Comparison of ENCODE assay signal across 8 cellular contexts in the genomic region with DNA sequence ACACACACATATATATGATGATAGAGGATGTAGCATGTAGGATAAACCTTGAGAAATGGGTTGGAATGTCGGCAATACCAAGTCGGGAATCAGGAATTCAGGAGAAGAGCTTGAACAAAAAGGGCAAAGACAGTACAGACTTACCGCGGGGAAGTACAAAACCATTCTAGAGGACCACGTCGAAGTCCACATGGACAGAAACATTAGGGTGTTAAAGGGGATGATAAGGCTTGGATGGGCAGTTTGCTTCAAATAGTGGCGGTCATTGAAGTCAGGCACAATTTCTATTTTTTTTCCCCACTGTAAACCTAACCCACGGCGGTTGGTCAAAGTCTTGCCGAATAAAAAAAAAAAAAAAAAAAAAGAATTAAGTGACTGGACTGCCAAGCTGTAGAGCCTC. TPM values are rescaled to one million over a fixed set of nuclear protein-coding genes. Genes with fewer than 3 reads are reported as not detected.
DNase-seq lines count a peak whose midpoint lies in the region; ATAC-seq and TF ChIP-seq lines count a peak whose summit lies in the region.

No MANE protein-coding gene starts in this region.

- peak overlapping the region; percentile 57 to 71 for H3K4me3 ChIP-seq in left lung
- peak overlapping the region; percentile 71 to 86 for H3K4me3 ChIP-seq in tibial artery
- peak overlapping the region in 1 of 2 donors; percentile 53 for H3K4me3 ChIP-seq in body of pancreas

- H3K27ac ChIP-seq in left lung (peak overlapping the region in 1 of 2 donors; percentile 77), tibial artery (peak overlapping the region; percentile 77 to 82), body of pancreas (peak overlapping the region in 2 of 4 donors; percentile 79 to 83)

- intact Hi-C loops in activated naive CD4-positive, alpha-beta T cell treated with anti-CD3 and anti-CD28 coated beads for 36 hours (cut with micrococcal nuclease) = loop anchor here (2.0 to 10.0 kb wide), 7 partner anchors 126 to 1670 kb away; a partner anchor contains a TSS
- intact Hi-C loops in activated T-helper 2 cell treated with anti-CD3 and anti-CD28 coated beads, Interferon-gamma antibody, Interleukin-2, Interleukin-4, amounts not matched to agents 10 μg/mL and 5 μg/mL and 100 μg/mL, durations not matched to agents 14 hours and 24 hours and 36 hours (cut with micrococcal nuclease) = loop anchor here (2.0 kb wide), 1 partner anchor 192 kb away; a partner anchor contains a TSS
- intact Hi-C loops in left lung (cut with DNase I) (no loop called here), tibial artery (cut with DNase I; ENCODE audit: low total_unique reads) (no loop called here), body of pancreas (cut with DNase I) (no loop called here)

- H3K36me3 ChIP-seq in left lung (no peaks in the 10 kb centered on the region), tibial artery (no peaks in the 10 kb centered on the region), body of pancreas (replicated peaks in 1 of 2; ENCODE audit: insufficient read depth in 1 of 2, low read depth in 2 of 2) (no peaks in the 10 kb centered on the region)

- H3K36me3 Mint-ChIP-seq in activated naive CD4-positive, alpha-beta T cell treated with anti-CD3 and anti-CD28 coated beads for 36 hours (ENCODE audit: low read depth) = peaks cover 10% of the 10 kb centered on the region
- peaks cover 20% of the 10 kb centered on the region for H3K36me3 Mint-ChIP-seq in activated T-helper 2 cell treated with anti-CD3 and anti-CD28 coated beads, Interferon-gamma antibody, Interleukin-2, Interleukin-4, amounts not matched to agents 10 μg/mL and 5 μg/mL and 100 μg/mL, durations not matched to agents 14 hours and 24 hours and 36 hours (ENCODE audit: low read depth)

- H3K27ac Mint-ChIP-seq in activated naive CD4-positive, alpha-beta T cell treated with anti-CD3 and anti-CD28 coated beads for 36 hours = peak overlapping the region; percentile 76
- H3K27ac Mint-ChIP-seq in activated T-helper 2 cell treated with anti-CD3 and anti-CD28 coated beads, Interferon-gamma antibody, Interleukin-2, Interleukin-4, amounts not matched to agents 10 μg/mL and 5 μg/mL and 100 μg/mL, durations not matched to agents 14 hours and 24 hours and 36 hours = no peak overlapping the region

- no peaks in the 10 kb centered on the region for H3K27me3 Mint-ChIP-seq in activated naive CD4-positive, alpha-beta T cell treated with anti-CD3 and anti-CD28 coated beads for 36 hours (ENCODE audit: low read depth)
- no peaks in the 10 kb centered on the region for H3K27me3 Mint-ChIP-seq in activated T-helper 2 cell treated with anti-CD3 and anti-CD28 coated beads, Interferon-gamma antibody, Interleukin-2, Interleukin-4, amounts not matched to agents 10 μg/mL and 5 μg/mL and 100 μg/mL, durations not matched to agents 14 hours and 24 hours and 36 hours (ENCODE audit: low read depth)

- no peak for TF ChIP-seq CTCF in left lung (IDR thresholded peaks at IDR 0.05)
- TF ChIP-seq CTCF in tibial artery (IDR thresholded peaks at IDR 0.05) = no peak
- TF ChIP-seq CTCF in body of pancreas (IDR thresholded peaks at IDR 0.05) = no peak

- H3K4me3 Mint-ChIP-seq in activated naive CD4-positive, alpha-beta T cell treated with anti-CD3 and anti-CD28 coated beads for 36 hours = peak overlapping the region; percentile 94
- peak overlapping the region; percentile 89 for H3K4me3 Mint-ChIP-seq in activated T-helper 2 cell treated with anti-CD3 and anti-CD28 coated beads, Interferon-gamma antibody, Interleukin-2, Interleukin-4, amounts not matched to agents 10 μg/mL and 5 μg/mL and 100 μg/mL, durations not matched to agents 14 hours and 24 hours and 36 hours (ENCODE audit: low read depth)

- ATAC-seq in left lung (no peak), body of pancreas (no peak), HG02623 (IDR thresholded peaks at IDR 0.05; ENCODE audit: unreplicated experiment) (no peak), HG02970 (IDR thresholded peaks at IDR 0.05; ENCODE audit: low FRiP score, unreplicated experiment) (no peak)

- CTCF ChIA-PET in activated naive CD4-positive, alpha-beta T cell treated with anti-CD3 and anti-CD28 coated beads for 36 hours (lab: Charles Lee) = no interaction called here

- TF ChIP-seq POLR2A in body of pancreas (IDR thresholded peaks at IDR 0.05) = no peak

- no peaks in the 10 kb centered on the region for H3K9me3 ChIP-seq in left lung
- no peaks in the 10 kb centered on the region for H3K9me3 ChIP-seq in tibial artery
- H3K9me3 ChIP-seq in body of pancreas = no peaks in the 10 kb centered on the region

- WGBS in body of pancreas, 2 donors = 63 to 64% methylated on average over 10 of the region's 10 CpGs

- H3K4me1 ChIP-seq in left lung (peaks cover 14 to 35% of the 10 kb centered on the region in 2 donors), tibial artery (peaks cover 0 to 37% (median 25%) of the 10 kb centered on the region in 4 donors), body of pancreas (peaks cover 23% of the 10 kb centered on the region)

- DNase-seq in activated naive CD4-positive, alpha-beta T cell treated with anti-CD3 and anti-CD28 coated beads for 36 hours = no peak
- DNase-seq in activated naive CD4-positive, alpha-beta T cell (lab: John Stamatoyannopoulos, UW) = no peak
- no peak for DNase-seq in activated T-helper 2 cell treated with anti-CD3 and anti-CD28 coated beads, Interferon-gamma antibody, Interleukin-2, Interleukin-4, amounts not matched to agents 10 μg/mL and 5 μg/mL and 100 μg/mL, durations not matched to agents 14 hours and 24 hours and 36 hours (ENCODE audit: low spot score)
- DNase-seq in left lung (no peak), tibial artery (no peak), body of pancreas (no peak)

- H3K27me3 ChIP-seq in left lung = no peaks in the 10 kb centered on the region
- no peaks in the 10 kb centered on the region for H3K27me3 ChIP-seq in tibial artery
- H3K27me3 ChIP-seq in body of pancreas = no peaks in the 10 kb centered on the region

- no peaks in the 10 kb centered on the region for H3K9me3 Mint-ChIP-seq in activated naive CD4-positive, alpha-beta T cell treated with anti-CD3 and anti-CD28 coated beads for 36 hours
- H3K9me3 Mint-ChIP-seq in activated T-helper 2 cell treated with anti-CD3 and anti-CD28 coated beads, Interferon-gamma antibody, Interleukin-2, Interleukin-4, amounts not matched to agents 10 μg/mL and 5 μg/mL and 100 μg/mL, durations not matched to agents 14 hours and 24 hours and 36 hours = no peaks in the 10 kb centered on the region

- peaks cover 40% of the 10 kb centered on the region for H3K4me1 Mint-ChIP-seq in activated naive CD4-positive, alpha-beta T cell treated with anti-CD3 and anti-CD28 coated beads for 36 hours (ENCODE audit: low read depth)
- H3K4me1 Mint-ChIP-seq in activated T-helper 2 cell treated with anti-CD3 and anti-CD28 coated beads, Interferon-gamma antibody, Interleukin-2, Interleukin-4, amounts not matched to agents 10 μg/mL and 5 μg/mL and 100 μg/mL, durations not matched to agents 14 hours and 24 hours and 36 hours (ENCODE audit: low read depth) = peaks cover 31% of the 10 kb centered on the region

RNA-seq across cellular contexts. Expression of a gene that starts 0.8 kb away (rescaled TPM):
- 10 to 100 TPM; 24.0 to 24.1 TPM for total RNA-seq in activated naive CD4-positive, alpha-beta T cell treated with anti-CD3 and anti-CD28 coated beads for 36 hours
- total RNA-seq in activated T-helper 2 cell treated with anti-CD3 and anti-CD28 coated beads, Interferon-gamma antibody, Interleukin-2, Interleukin-4, amounts not matched to agents 10 μg/mL and 5 μg/mL and 100 μg/mL, durations not matched to agents 14 hours and 24 hours and 36 hours = 44.2 and 44.6 TPM in 2 replicates
- total RNA-seq in left lung (10 to 100 TPM; 30.2 to 47.3 TPM), body of pancreas (10 to 100 TPM; 17.6 to 17.8 TPM)

Comparison
In these comparisons a context has a peak if more than half of its experiments do, and no peak if none do; other contexts are left out.
1. intact Hi-C loops: an anchor here in activated naive CD4-positive, alpha-beta T cell treated with anti-CD3 and anti-CD28 coated beads for 36 hours (2.0 to 10.0 kb wide) and activated T-helper 2 cell treated with anti-CD3 and anti-CD28 coated beads, Interferon-gamma antibody, Interleukin-2, Interleukin-4, amounts not matched to agents 10 μg/mL and 5 μg/mL and 100 μg/mL, durations not matched to agents 14 hours and 24 hours and 36 hours (2.0 kb wide); none called in left lung, tibial artery and body of pancreas.